In the genomic region with DNA sequence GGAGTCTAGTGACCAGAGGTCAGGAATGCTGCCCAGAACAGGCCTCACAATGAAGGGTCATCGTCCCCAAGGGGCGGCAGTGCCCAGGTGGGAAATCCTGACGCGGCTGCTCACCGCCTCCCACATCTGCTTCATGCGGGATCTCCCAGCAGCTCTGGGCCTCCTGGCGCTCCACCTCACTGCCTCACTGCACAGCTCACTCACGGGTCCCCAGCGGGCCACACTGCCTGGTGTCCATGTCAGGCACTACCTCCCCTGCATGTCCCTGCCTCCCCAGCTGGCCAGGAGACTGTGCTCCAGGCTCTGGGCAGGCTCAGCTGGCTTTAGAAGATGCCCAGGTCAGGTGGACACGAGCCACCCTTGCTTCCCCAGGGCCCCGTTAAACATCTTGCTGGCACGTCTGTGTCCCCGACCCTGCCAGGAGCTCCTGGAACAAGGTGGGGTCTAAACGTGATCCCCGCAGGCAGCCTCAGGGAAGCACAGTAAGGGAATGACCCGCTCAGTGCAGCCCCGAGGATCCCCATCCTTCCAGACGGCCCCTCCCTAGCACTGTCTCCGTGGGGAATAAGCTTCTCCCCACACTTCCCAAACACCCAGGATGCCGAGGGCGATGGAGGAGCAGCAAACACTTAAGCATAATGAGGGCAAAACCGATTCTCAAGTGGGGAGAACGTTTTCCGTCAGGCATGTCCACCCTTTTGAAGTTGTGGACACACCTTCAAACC, we compare ENCODE assay signal across 25 cellular contexts.
"Had no signal": no experiment of that assay in that cellular context is flagged by ENCODE, and none has a peak within 500 bp of the region (broad histone marks: within the 10 kb centered on the region; RNA-seq: fewer than 3 reads in every experiment).

No MANE protein-coding gene starts in this region.

- H3K9me3 Mint-ChIP-seq: activated CD4-positive, alpha-beta T cell treated with anti-CD3 and anti-CD28 coated beads, Interleukin-2, amount 10 ng/mL, durations not matched to agents 24 days and 14 days; activated naive CD4-positive, alpha-beta T cell treated with anti-CD3 and anti-CD28 coated beads, Interleukin-2, amount 50 U/mL, for 24 hours had no signal

- H3K9me3 ChIP-seq: neutrophil, ovary, prostate gland, right atrium auricular region had no signal

- ATAC-seq: activated CD8-positive, alpha-beta memory T cell treated with anti-CD3 and anti-CD28 coated beads, Interleukin-2, amount 10 ng/mL, durations not matched to agents 7 days and 5 days; activated CD8-positive, alpha-beta T cell treated with anti-CD3 and anti-CD28 coated beads for 36 hours; heart left ventricle; left cardiac atrium; naive thymus-derived CD4-positive, alpha-beta T cell had no signal

- H3K36me3 Mint-ChIP-seq: activated CD8-positive, alpha-beta memory T cell treated with anti-CD3 and anti-CD28 coated beads, Interleukin-2, amount 10 ng/mL, durations not matched to agents 7 days and 5 days had no signal

- H3K4me3 ChIP-seq: heart left ventricle, lung, ovary, prostate gland, right atrium auricular region, thoracic aorta had no signal

- H3K27ac ChIP-seq: brain microvascular endothelial cell, heart left ventricle, neutrophil, ovary, right atrium auricular region, thoracic aorta had no signal

- H3K27me3 ChIP-seq: heart left ventricle, neutrophil, ovary, right atrium auricular region had no signal

- H3K4me1 ChIP-seq: right atrium auricular region had no signal

- DNase-seq: activated CD4-positive, alpha-beta T cell treated with anti-CD3 and anti-CD28 coated beads, Interleukin-2, amount 10 ng/mL, durations not matched to agents 24 days and 14 days; activated CD8-positive, alpha-beta memory T cell treated with anti-CD3 and anti-CD28 coated beads, Interleukin-2, amount 10 ng/mL, durations not matched to agents 7 days and 5 days; activated CD8-positive, alpha-beta T cell treated with anti-CD3 and anti-CD28 coated beads for 36 hours; activated gamma-delta T cell treated with Interleukin-2 at 50 U/mL for 16 hours; activated T-cell treated with anti-CD3 and anti-CD28 coated beads for 4 hours; brain microvascular endothelial cell; caudate nucleus; effector CD4-positive, alpha-beta T cell; heart left ventricle; left cardiac atrium; naive thymus-derived CD4-positive, alpha-beta T cell; ovary; stimulated activated CD4-positive, alpha-beta T cell treated with anti-CD3 and anti-CD28 coated beads, Interleukin-4, amount 100 ng/mL, for 24 hours; stimulated activated naive CD4-positive, alpha-beta T cell treated with Interleukin-2 at 50 U/mL for 16 hours; T-helper 2 cell had no signal

- H3K36me3 ChIP-seq: brain microvascular endothelial cell, heart left ventricle, neutrophil, ovary, prostate gland, right atrium auricular region, thoracic aorta had no signal

- H3K27me3 Mint-ChIP-seq: activated CD4-positive, alpha-beta T cell treated with anti-CD3 and anti-CD28 coated beads, Interleukin-2, amount 10 ng/mL, durations not matched to agents 24 days and 14 days; activated CD8-positive, alpha-beta T cell treated with anti-CD3 and anti-CD28 coated beads for 36 hours; activated naive CD4-positive, alpha-beta T cell treated with anti-CD3 and anti-CD28 coated beads, Interleukin-2, amount 50 U/mL, for 24 hours; dendritic cell treated with granulocyte-macrophage colony-stimulating factor and Interleukin-4, amounts not matched to agents 40 ng/mL and 50 ng/mL, for 4 days had no signal

- FAIRE-seq: endometrium, islet of Langerhans had no signal

- H3K4me3 Mint-ChIP-seq: activated CD4-positive, alpha-beta T cell treated with anti-CD3 and anti-CD28 coated beads, Interleukin-2, amount 10 ng/mL, durations not matched to agents 24 days and 14 days; activated CD8-positive, alpha-beta memory T cell treated with anti-CD3 and anti-CD28 coated beads, Interleukin-2, amount 10 ng/mL, durations not matched to agents 7 days and 5 days; activated CD8-positive, alpha-beta T cell treated with anti-CD3 and anti-CD28 coated beads for 36 hours; activated naive CD4-positive, alpha-beta T cell treated with anti-CD3 and anti-CD28 coated beads, Interleukin-2, amount 50 U/mL, for 24 hours; activated T-helper 1 cell treated with anti-CD3 and anti-CD28 coated beads, Interleukin-12 subunit alpha, Interleukin-12 subunit beta, Interleukin-2, Interleukin-4 antibody, amounts not matched to agents 30 ng/mL and 10 ng/mL and 1 ng/mL, durations not matched to agents 14 hours and 24 hours and 36 hours; dendritic cell treated with granulocyte-macrophage colony-stimulating factor and Interleukin-4, amounts not matched to agents 40 ng/mL and 50 ng/mL, for 4 days; naive thymus-derived CD4-positive, alpha-beta T cell had no signal
